ENCODE assay signal across 8 cellular contexts in genomic region chr6:113936093-113936934, GRCh38. TPM values are rescaled to one million over a fixed set of nuclear protein-coding genes. Genes with fewer than 3 reads are reported as not detected.
DNase-seq lines count a peak whose midpoint lies in the region; ATAC-seq and TF ChIP-seq lines count a peak whose summit lies in the region.

No MANE protein-coding gene starts in this region.

- no peak overlapping the region for H3K4me2 ChIP-seq in DOHH2 (ENCODE audit: low read length)

- no peaks in the 10 kb centered on the region for H3K79me2 ChIP-seq in DOHH2 (ENCODE audit: control insufficient read depth, low read length)

- H3K4me3 ChIP-seq in DOHH2 (ENCODE audit: low read length) (no peak overlapping the region), astrocyte of the spinal cord (ENCODE audit: low read depth, low read length) (no peak overlapping the region)

- in situ Hi-C loops in astrocyte of the spinal cord (cut with HindIII; ENCODE audit: low sequenced_read_pairs) = no loop called here

- H3F3A ChIP-seq in DOHH2 (ENCODE audit: control insufficient read depth, insufficient read depth) = peaks cover 8% of the 10 kb centered on the region

- peak; percentile 75 for TF ChIP-seq CTCF in DOHH2 (IDR thresholded peaks at IDR 0.05; ENCODE audit: low read depth, low read length, poor library complexity, severe bottlenecking)
- TF ChIP-seq CTCF in GM20000 (IDR thresholded peaks at IDR 0.05; ENCODE audit: extremely low read depth, missing control alignments) = peak; percentile 52
- TF ChIP-seq CTCF in astrocyte of the spinal cord (IDR thresholded peaks at IDR 0.05; ENCODE audit: low read depth, low read length) = peak; percentile 74

- peaks cover 26% of the 10 kb centered on the region for H3K36me3 ChIP-seq in DOHH2 (ENCODE audit: control insufficient read depth, low read length)

- H3K36me3 Mint-ChIP-seq in immature natural killer cell = peaks cover 0 to 17% (median 0%) of the 10 kb centered on the region in 3 donors

- H3K9me3 ChIP-seq in DOHH2 (ENCODE audit: control insufficient read depth, insufficient read depth, low read length) = no peaks in the 10 kb centered on the region

- H3K9me3 Mint-ChIP-seq in immature natural killer cell = no peaks in the 10 kb centered on the region

- H3K4me3 Mint-ChIP-seq in immature natural killer cell = no peak overlapping the region

- H3K27ac Mint-ChIP-seq in immature natural killer cell = peak overlapping the region in 1 of 6 donors; percentile 48

- no peaks in the 10 kb centered on the region for H3K4me1 Mint-ChIP-seq in immature natural killer cell

- H3K27ac ChIP-seq in DOHH2 (ENCODE audit: low read depth, low read length) = no peak overlapping the region

- DNase-seq in GM20000 (ENCODE audit: low spot score) (peak; percentile 57), NCI-H446 treated with DMSO at 0.1 percent for 48 hours (lab: John Stamatoyannopoulos, UW) (peak; percentile 24), astrocyte of the spinal cord (ENCODE audit: low read depth, low spot score) (peak; percentile 76), immature natural killer cell (peak in 2 of 3 donors; percentile 21 to 42), superior temporal gyrus (ENCODE audit: extremely low spot score) (peak; percentile 91), ureter (ENCODE audit: low spot score) (no peak)

- H3K9me2 ChIP-seq in DOHH2 (replicated peaks; ENCODE audit: control insufficient read depth, low read length) = no peaks in the 10 kb centered on the region

- ATAC-seq in HG03460 (IDR thresholded peaks at IDR 0.05; ENCODE audit: unreplicated experiment) = peak; percentile 91

- H3K27me3 ChIP-seq in DOHH2 (ENCODE audit: control insufficient read depth, low read length) = no peaks in the 10 kb centered on the region

- no peaks in the 10 kb centered on the region for H3K4me1 ChIP-seq in DOHH2 (ENCODE audit: control insufficient read depth, low read length)

- H3K27me3 Mint-ChIP-seq in immature natural killer cell (ENCODE audit: low read depth in 3 of 3) = peaks cover 0 to 1% (median 0%) of the 10 kb centered on the region in 3 donors

- H4K20me1 ChIP-seq in DOHH2 (ENCODE audit: control insufficient read depth, insufficient read depth, low read depth, low read length) = no peaks in the 10 kb centered on the region

RNA-seq across cellular contexts. Expression of gene HDAC2, which starts 34.6 kb away (rescaled TPM):
- polyA plus RNA-seq in immature natural killer cell = 100 to 1,000 TPM in 1 of 3 donors, 10 to 100 TPM in 2; 61.2 to 103 (median 90.3) TPM
- total RNA-seq in ureter = 78.1 TPM
